1 cellular context compared by ENCODE assay signal in genomic region chr7:128940494-128941322, GRCh38.
TF ChIP-seq lines count a peak whose summit lies in the region.

No MANE protein-coding gene starts in this region.

TF ChIP-seq in HepG2, 621 proteins besides CTCF, POLR2A, EP300 and RAD21 (continued from another document and continues in another):
- TF ChIP-seq, protein P1, sequence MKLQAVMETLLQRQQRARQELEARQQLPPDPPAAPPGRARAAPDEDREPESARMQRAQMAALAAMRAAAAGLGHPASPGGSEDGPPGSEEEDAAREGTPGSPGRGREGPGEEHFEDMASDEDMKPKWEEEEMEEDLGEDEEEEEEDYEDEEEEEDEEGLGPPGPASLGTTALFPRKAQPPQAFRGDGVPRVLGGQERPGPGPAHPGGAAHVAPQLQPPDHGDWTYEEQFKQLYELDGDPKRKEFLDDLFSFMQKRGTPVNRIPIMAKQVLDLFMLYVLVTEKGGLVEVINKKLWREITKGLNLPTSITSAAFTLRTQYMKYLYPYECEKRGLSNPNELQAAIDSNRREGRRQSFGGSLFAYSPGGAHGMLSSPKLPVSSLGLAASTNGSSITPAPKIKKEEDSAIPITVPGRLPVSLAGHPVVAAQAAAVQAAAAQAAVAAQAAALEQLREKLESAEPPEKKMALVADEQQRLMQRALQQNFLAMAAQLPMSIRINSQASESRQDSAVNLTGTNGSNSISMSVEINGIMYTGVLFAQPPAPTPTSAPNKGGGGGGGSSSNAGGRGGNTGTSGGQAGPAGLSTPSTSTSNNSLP (IDR thresholded peaks at IDR 0.05; ENCODE audit: low read depth, low read length), result no peak
- TF ChIP-seq BCL3 (CRISPR knock-in tag; IDR thresholded peaks at IDR 0.05) (no peak), DR1 (CRISPR knock-in tag; IDR thresholded peaks at IDR 0.05) (no peak), MYPOP (CRISPR knock-in tag; IDR thresholded peaks at IDR 0.05) (0 out of 2 replicates have a peak, but pooled peaks have one; percentile 9), ZNF781 (CRISPR knock-in tag; IDR thresholded peaks at IDR 0.05; ENCODE audit: borderline replicate concordance, not compliant biosample characterization) (no peak), ZNF83 (CRISPR knock-in tag; IDR thresholded peaks at IDR 0.05; ENCODE audit: borderline replicate concordance) (no peak), ZNF282 (IDR thresholded peaks at IDR 0.05; ENCODE audit: partially characterized antibody) (no peak), ELF4 (CRISPR knock-in tag; IDR thresholded peaks at IDR 0.05; ENCODE audit: borderline replicate concordance) (no peak), SMYD3 (CRISPR knock-in tag; IDR thresholded peaks at IDR 0.05) (no peak), GABPA (IDR thresholded peaks at IDR 0.05; ENCODE audit: low read depth, low read length) (no peak), GABPA (CRISPR knock-in tag; IDR thresholded peaks at IDR 0.05; ENCODE audit: low read depth) (no peak), CC2D1A (CRISPR knock-in tag; IDR thresholded peaks at IDR 0.05) (no peak), ARNT (IDR thresholded peaks at IDR 0.05) (no peak), ZNF556 (CRISPR knock-in tag; IDR thresholded peaks at IDR 0.05; ENCODE audit: borderline replicate concordance) (no peak), ZNF264 (CRISPR knock-in tag; IDR thresholded peaks at IDR 0.05) (no peak), ZNF619 (CRISPR knock-in tag; IDR thresholded peaks at IDR 0.05) (0 out of 2 replicates have a peak, but pooled peaks have one; percentile 36), ZNF709 (CRISPR knock-in tag; IDR thresholded peaks at IDR 0.05) (no peak), WIZ (CRISPR knock-in tag; IDR thresholded peaks at IDR 0.05) (no peak), GFI1 (CRISPR knock-in tag; IDR thresholded peaks at IDR 0.05; ENCODE audit: borderline replicate concordance) (no peak), DPF2 (CRISPR knock-in tag; IDR thresholded peaks at IDR 0.05; ENCODE audit: borderline replicate concordance, low read depth) (no peak), NFYC (CRISPR knock-in tag; IDR thresholded peaks at IDR 0.05) (no peak), REL (CRISPR knock-in tag; conservative IDR thresholded peaks at IDR 0.05) (no peak), ZFP1 (CRISPR knock-in tag; IDR thresholded peaks at IDR 0.05) (no peak), ZNF883 (CRISPR knock-in tag; IDR thresholded peaks at IDR 0.05; ENCODE audit: not compliant biosample characterization) (no peak), DNMT1 (CRISPR knock-in tag; IDR thresholded peaks at IDR 0.05) (peak; percentile 34; the same call in 1 of the 2 replicates), RBFOX2 (IDR thresholded peaks at IDR 0.05; ENCODE audit: low read depth, low read length) (no peak), JUN (CRISPR knock-in tag; IDR thresholded peaks at IDR 0.05) (no peak), ZNF160 (CRISPR knock-in tag; IDR thresholded peaks at IDR 0.05) (no peak), SP2 (CRISPR knock-in tag; IDR thresholded peaks at IDR 0.05) (no peak), ZBTB42 (CRISPR knock-in tag; IDR thresholded peaks at IDR 0.05) (no peak), ZNF292 (CRISPR knock-in tag; IDR thresholded peaks at IDR 0.05; ENCODE audit: borderline replicate concordance, low read depth) (peak; percentile 16; the same call in 1 of the 2 replicates), MZF1 (CRISPR knock-in tag; IDR thresholded peaks at IDR 0.05; ENCODE audit: borderline replicate concordance) (no peak), ZNF143 (CRISPR knock-in tag; IDR thresholded peaks at IDR 0.05) (no peak), MAFG (CRISPR knock-in tag; IDR thresholded peaks at IDR 0.05) (no peak), ZNF543 (CRISPR knock-in tag; IDR thresholded peaks at IDR 0.05) (no peak), NCOA2 (CRISPR knock-in tag; IDR thresholded peaks at IDR 0.05) (no peak), FOSL2 (CRISPR knock-in tag; IDR thresholded peaks at IDR 0.05) (no peak), MNT (IDR thresholded peaks at IDR 0.05) (no peak), MTA1 (CRISPR knock-in tag; IDR thresholded peaks at IDR 0.05; ENCODE audit: borderline replicate concordance) (no peak), ZNF572 (CRISPR knock-in tag; IDR thresholded peaks at IDR 0.05) (no peak), CEBPG (CRISPR knock-in tag; IDR thresholded peaks at IDR 0.05) (no peak), SATB2 (CRISPR knock-in tag; IDR thresholded peaks at IDR 0.05) (no peak), BCL6 (CRISPR knock-in tag; IDR thresholded peaks at IDR 0.05) (no peak), REST (IDR thresholded peaks at IDR 0.05; ENCODE audit: borderline replicate concordance in 1 of 2, low read depth in 1 of 2, low read length in 2 of 2) (no peak), ZNF720 (CRISPR knock-in tag; IDR thresholded peaks at IDR 0.05) (no peak), RBM39 (IDR thresholded peaks at IDR 0.05; ENCODE audit: low read depth, low read length, poor library complexity, severe bottlenecking) (no peak), ZNF839 (CRISPR knock-in tag; IDR thresholded peaks at IDR 0.05; ENCODE audit: borderline replicate concordance) (no peak), HOXD1 (CRISPR knock-in tag; IDR thresholded peaks at IDR 0.05) (no peak)
- TF ChIP-seq, protein P2, sequence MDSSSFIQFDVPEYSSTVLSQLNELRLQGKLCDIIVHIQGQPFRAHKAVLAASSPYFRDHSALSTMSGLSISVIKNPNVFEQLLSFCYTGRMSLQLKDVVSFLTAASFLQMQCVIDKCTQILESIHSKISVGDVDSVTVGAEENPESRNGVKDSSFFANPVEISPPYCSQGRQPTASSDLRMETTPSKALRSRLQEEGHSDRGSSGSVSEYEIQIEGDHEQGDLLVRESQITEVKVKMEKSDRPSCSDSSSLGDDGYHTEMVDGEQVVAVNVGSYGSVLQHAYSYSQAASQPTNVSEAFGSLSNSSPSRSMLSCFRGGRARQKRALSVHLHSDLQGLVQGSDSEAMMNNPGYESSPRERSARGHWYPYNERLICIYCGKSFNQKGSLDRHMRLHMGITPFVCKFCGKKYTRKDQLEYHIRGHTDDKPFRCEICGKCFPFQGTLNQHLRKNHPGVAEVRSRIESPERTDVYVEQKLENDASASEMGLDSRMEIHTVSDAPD (CRISPR knock-in tag; IDR thresholded peaks at IDR 0.05), result no peak
- TF ChIP-seq, protein P3, sequence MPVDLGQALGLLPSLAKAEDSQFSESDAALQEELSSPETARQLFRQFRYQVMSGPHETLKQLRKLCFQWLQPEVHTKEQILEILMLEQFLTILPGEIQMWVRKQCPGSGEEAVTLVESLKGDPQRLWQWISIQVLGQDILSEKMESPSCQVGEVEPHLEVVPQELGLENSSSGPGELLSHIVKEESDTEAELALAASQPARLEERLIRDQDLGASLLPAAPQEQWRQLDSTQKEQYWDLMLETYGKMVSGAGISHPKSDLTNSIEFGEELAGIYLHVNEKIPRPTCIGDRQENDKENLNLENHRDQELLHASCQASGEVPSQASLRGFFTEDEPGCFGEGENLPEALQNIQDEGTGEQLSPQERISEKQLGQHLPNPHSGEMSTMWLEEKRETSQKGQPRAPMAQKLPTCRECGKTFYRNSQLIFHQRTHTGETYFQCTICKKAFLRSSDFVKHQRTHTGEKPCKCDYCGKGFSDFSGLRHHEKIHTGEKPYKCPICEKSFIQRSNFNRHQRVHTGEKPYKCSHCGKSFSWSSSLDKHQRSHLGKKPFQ (CRISPR knock-in tag; IDR thresholded peaks at IDR 0.05; ENCODE audit: insufficient replicate concordance), result peak; percentile 34
- TF ChIP-seq, protein P4, sequence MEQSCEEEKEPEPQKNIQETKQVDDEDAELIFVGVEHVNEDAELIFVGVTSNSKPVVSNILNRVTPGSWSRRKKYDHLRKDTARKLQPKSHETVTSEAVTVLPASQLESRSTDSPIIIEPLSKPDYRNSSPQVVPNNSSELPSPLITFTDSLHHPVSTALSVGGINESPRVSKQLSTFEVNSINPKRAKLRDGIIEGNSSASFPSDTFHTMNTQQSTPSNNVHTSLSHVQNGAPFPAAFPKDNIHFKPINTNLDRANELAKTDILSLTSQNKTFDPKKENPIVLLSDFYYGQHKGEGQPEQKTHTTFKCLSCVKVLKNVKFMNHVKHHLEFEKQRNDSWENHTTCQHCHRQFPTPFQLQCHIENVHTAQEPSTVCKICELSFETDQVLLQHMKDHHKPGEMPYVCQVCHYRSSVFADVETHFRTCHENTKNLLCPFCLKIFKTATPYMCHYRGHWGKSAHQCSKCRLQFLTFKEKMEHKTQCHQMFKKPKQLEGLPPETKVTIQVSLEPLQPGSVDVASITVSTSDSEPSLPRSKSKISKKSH (CRISPR knock-in tag; IDR thresholded peaks at IDR 0.05; ENCODE audit: borderline replicate concordance), result peak; percentile 68
- TF ChIP-seq, protein P5, sequence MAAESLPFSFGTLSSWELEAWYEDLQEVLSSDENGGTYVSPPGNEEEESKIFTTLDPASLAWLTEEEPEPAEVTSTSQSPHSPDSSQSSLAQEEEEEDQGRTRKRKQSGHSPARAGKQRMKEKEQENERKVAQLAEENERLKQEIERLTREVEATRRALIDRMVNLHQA (CRISPR knock-in tag; IDR thresholded peaks at IDR 0.05), result no peak
